Comparison of ENCODE assay signal across 11 cellular contexts in the genomic region with DNA sequence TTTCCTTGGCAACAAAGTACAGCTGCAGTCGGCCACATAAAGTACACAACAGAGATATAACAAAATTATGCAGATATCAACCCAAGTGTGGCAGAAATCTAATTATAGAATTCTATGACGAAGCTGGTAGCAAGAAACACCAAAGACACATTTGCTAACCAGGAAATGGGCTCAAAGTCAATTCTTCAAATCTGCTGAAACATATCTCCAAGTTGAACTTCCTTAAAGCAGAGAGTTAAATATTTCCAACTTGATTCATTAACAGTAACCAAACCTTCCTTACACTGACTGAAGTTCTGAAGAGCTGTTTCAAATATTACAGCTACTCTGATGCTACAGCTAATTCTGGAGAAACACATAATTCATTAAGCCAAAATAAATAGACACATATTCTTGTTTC.
DNase-seq lines count a peak whose midpoint lies in the region; ATAC-seq and TF ChIP-seq lines count a peak whose summit lies in the region.
"Had no signal": no experiment of that assay in that cellular context is flagged by ENCODE, and none has a peak within 500 bp of the region (broad histone marks: within the 10 kb centered on the region; RNA-seq: fewer than 3 reads in every experiment).

No MANE protein-coding gene starts in this region.

- peak overlapping the region; percentile 26 for H3K27ac ChIP-seq in cardiac muscle cell

- H3K9ac ChIP-seq in skeletal muscle satellite cell (ENCODE audit: low read depth, low read length) = no peak overlapping the region

- no peaks in the 10 kb centered on the region for H3K9me3 ChIP-seq in cardiac muscle cell (ENCODE audit: low read depth)
- no peaks in the 10 kb centered on the region for H3K9me3 ChIP-seq in skeletal muscle satellite cell (replicated peaks; ENCODE audit: low read length)

- peaks cover 6% of the 10 kb centered on the region for H3K4me1 ChIP-seq in cardiac muscle cell (ENCODE audit: low read depth)
- H3K4me1 ChIP-seq in skeletal muscle satellite cell (ENCODE audit: control insufficient read depth, insufficient read depth, low read length) = peaks cover 20% of the 10 kb centered on the region

- peak overlapping the region; percentile 80 for H3K27ac Mint-ChIP-seq in activated CD4-positive, alpha-beta memory T cell treated with anti-CD3 and anti-CD28 coated beads for 36 hours

- H3K4me1 Mint-ChIP-seq in activated CD4-positive, alpha-beta memory T cell treated with anti-CD3 and anti-CD28 coated beads for 36 hours (ENCODE audit: low read depth) = peaks cover 45% of the 10 kb centered on the region

- intact Hi-C loops in activated CD4-positive, alpha-beta memory T cell treated with anti-CD3 and anti-CD28 coated beads for 36 hours (cut with micrococcal nuclease) = no loop called here

- H3K4me3 Mint-ChIP-seq in activated CD4-positive, alpha-beta memory T cell treated with anti-CD3 and anti-CD28 coated beads for 36 hours = no peak overlapping the region

- H3K27me3 ChIP-seq in cardiac muscle cell = no peaks in the 10 kb centered on the region
- no peaks in the 10 kb centered on the region for H3K27me3 ChIP-seq in skeletal muscle satellite cell (ENCODE audit: control insufficient read depth, insufficient read depth, low read length)

- H3K36me3 ChIP-seq in cardiac muscle cell = peaks cover 39% of the 10 kb centered on the region
- H3K36me3 ChIP-seq in skeletal muscle satellite cell (ENCODE audit: insufficient read depth, low read length) = peaks cover 59% of the 10 kb centered on the region

- ATAC-seq in GM18861 (IDR thresholded peaks at IDR 0.05; ENCODE audit: unreplicated experiment) = peak; percentile 64
- no peak for ATAC-seq in HG03354 (IDR thresholded peaks at IDR 0.05; ENCODE audit: poor library complexity, severe bottlenecking, unreplicated experiment)
- ATAC-seq in HG02763 (IDR thresholded peaks at IDR 0.05; ENCODE audit: unreplicated experiment) = no peak
- ATAC-seq in HG03025 (IDR thresholded peaks at IDR 0.05; ENCODE audit: low FRiP score, unreplicated experiment) = no peak

- H3K27me3 Mint-ChIP-seq in activated CD4-positive, alpha-beta memory T cell treated with anti-CD3 and anti-CD28 coated beads for 36 hours = no peaks in the 10 kb centered on the region

- POLR2A ChIA-PET in activated CD4-positive, alpha-beta memory T cell treated with anti-CD3 and anti-CD28 coated beads for 36 hours (lab: Charles Lee) = no interaction called here

- H3K36me3 Mint-ChIP-seq in activated CD4-positive, alpha-beta memory T cell treated with anti-CD3 and anti-CD28 coated beads for 36 hours = peaks cover 47% of the 10 kb centered on the region

- no peak for TF ChIP-seq CTCF in cardiac muscle cell (IDR thresholded peaks at IDR 0.05; ENCODE audit: low read depth, low read length)

- peak overlapping the region; percentile 17 for H3K4me2 ChIP-seq in skeletal muscle satellite cell (ENCODE audit: low read length)

- H3K9me3 Mint-ChIP-seq in activated CD4-positive, alpha-beta memory T cell treated with anti-CD3 and anti-CD28 coated beads for 36 hours = no peaks in the 10 kb centered on the region

- no peak for DNase-seq in activated CD4-positive, alpha-beta memory T cell treated with anti-CD3 and anti-CD28 coated beads for 36 hours
- peak in 1 of 2 donors; percentile 84 for DNase-seq in cardiac muscle cell (ENCODE audit: low read depth in 1 of 2, low spot score in 1 of 2)
- DNase-seq in NCI-H2171 (lab: John Stamatoyannopoulos, UW) = no peak
- DNase-seq: activated CD4-positive, alpha-beta T cell treated with anti-CD3 and anti-CD28 coated beads, Interleukin-2, amount 50 U/mL, for 1 hour; foreskin melanocyte had no signal

- CTCF ChIA-PET in activated CD4-positive, alpha-beta memory T cell treated with anti-CD3 and anti-CD28 coated beads for 36 hours (lab: Charles Lee) = interaction anchor here (1.1 kb wide), 2 partner anchors 12 to 21 kb away, joined by 3 read pairs; no protein-coding TSS in a partner anchor

- H3K4me3 ChIP-seq in cardiac muscle cell (no peak overlapping the region), skeletal muscle satellite cell (ENCODE audit: low read length) (no peak overlapping the region)
- H3K4me3 ChIP-seq: skin epidermis had no signal
